8 cellular contexts compared by ENCODE assay signal in the genomic region with DNA sequence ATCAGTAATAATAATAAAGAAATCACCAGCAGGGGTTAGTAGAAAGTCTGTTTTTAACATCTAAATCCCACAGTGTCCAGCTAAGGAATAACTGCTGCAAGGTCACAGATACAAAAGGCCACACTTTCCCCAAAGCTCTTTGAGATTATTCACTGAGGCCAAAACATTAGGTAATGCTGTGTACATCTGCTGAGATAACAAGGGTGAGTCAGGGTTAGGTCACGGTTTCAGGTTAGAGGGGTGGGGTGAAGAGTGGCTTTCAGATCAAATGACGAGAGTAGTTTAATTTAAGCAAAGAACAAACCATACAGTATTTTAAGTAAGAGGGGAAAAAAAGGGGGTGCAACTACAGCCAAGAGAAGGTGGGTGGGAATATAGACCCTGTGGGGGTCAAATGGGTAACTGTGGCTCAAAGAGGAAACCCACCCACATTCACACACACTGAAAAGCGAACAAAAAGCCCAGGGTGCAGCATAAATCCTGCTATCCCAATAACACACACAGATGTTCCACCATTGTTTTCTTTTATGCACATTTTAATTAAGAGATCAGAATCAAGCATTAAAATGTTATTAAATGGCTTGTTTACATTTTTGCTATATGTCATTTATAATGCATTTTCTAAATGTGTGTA.
DNase-seq lines count a peak whose midpoint lies in the region; ATAC-seq, FAIRE-seq and TF ChIP-seq lines count a peak whose summit lies in the region.

No MANE protein-coding gene starts in this region.

- H3K4me3 ChIP-seq in HUES48 (ENCODE audit: low read depth, low read length): no peak overlapping the region
- no peak overlapping the region for H3K4me3 ChIP-seq in bronchial epithelial cell (ENCODE audit: low read depth, low read length)
- no peak overlapping the region for H3K4me3 ChIP-seq in gastrocnemius medialis
- no peak overlapping the region for H3K4me3 ChIP-seq in Karpas-422 (ENCODE audit: low read length)

- no peak overlapping the region for H3K27ac Mint-ChIP-seq in activated naive CD4-positive, alpha-beta T cell treated with anti-CD3 and anti-CD28 coated beads, Interleukin-2, amount 10 ng/mL, durations not matched to agents 7 days and 5 days

- H3K9me2 ChIP-seq in Karpas-422 (replicated peaks; ENCODE audit: insufficient read depth, low read length): no peaks in the 10 kb centered on the region

- CTCF ChIA-PET in activated naive CD4-positive, alpha-beta T cell treated with anti-CD3 and anti-CD28 coated beads, Interleukin-2, amount 10 ng/mL, durations not matched to agents 7 days and 5 days (lab: Charles Lee): no interaction called here

- no peak for FAIRE-seq in bronchial epithelial cell (lab: Jason Lieb, UNC)

- intact Hi-C loops in gastrocnemius medialis (cut with DNase I; ENCODE audit: low total_unique reads): no loop called here

- H3K27me3 Mint-ChIP-seq in activated naive CD4-positive, alpha-beta T cell treated with anti-CD3 and anti-CD28 coated beads, Interleukin-2, amount 10 ng/mL, durations not matched to agents 7 days and 5 days: no peaks in the 10 kb centered on the region

- H3K36me3 ChIP-seq in HUES48 (ENCODE audit: control insufficient read depth, insufficient read depth, low read length) (no peaks in the 10 kb centered on the region), bronchial epithelial cell (ENCODE audit: control insufficient read depth, insufficient read depth, low read length) (no peaks in the 10 kb centered on the region), gastrocnemius medialis (no peaks in the 10 kb centered on the region), Karpas-422 (ENCODE audit: insufficient read depth, low read length) (no peaks in the 10 kb centered on the region)

- H3K9me3 Mint-ChIP-seq in activated naive CD4-positive, alpha-beta T cell treated with anti-CD3 and anti-CD28 coated beads, Interleukin-2, amount 10 ng/mL, durations not matched to agents 7 days and 5 days: no peaks in the 10 kb centered on the region

- DNase-seq in activated naive CD4-positive, alpha-beta T cell treated with Interleukin-2 at 50 U/mL for 16 hours: peak; percentile 17
- DNase-seq in activated naive CD4-positive, alpha-beta T cell treated with anti-CD3 and anti-CD28 coated beads, Interleukin-2, amount 10 ng/mL, durations not matched to agents 7 days and 5 days: no peak
- peak; percentile 97 for DNase-seq in bronchial epithelial cell (ENCODE audit: low read depth)
- peak; percentile 28 to 37 for DNase-seq in gastrocnemius medialis
- no peak for DNase-seq in DMS79 (lab: John Stamatoyannopoulos, UW)
- no peak for DNase-seq in NCI-H748 (lab: John Stamatoyannopoulos, UW; ENCODE audit: unreplicated experiment)
- DNase-seq in Karpas-422: no peak

- peak; percentile 88 to 94 for ATAC-seq in gastrocnemius medialis

- H3K27me3 ChIP-seq in HUES48 (ENCODE audit: control insufficient read depth, insufficient read depth, low read length) (no peaks in the 10 kb centered on the region), bronchial epithelial cell (ENCODE audit: control insufficient read depth, insufficient read depth, low read length) (no peaks in the 10 kb centered on the region), gastrocnemius medialis (no peaks in the 10 kb centered on the region), Karpas-422 (ENCODE audit: low read length) (no peaks in the 10 kb centered on the region)

- H2AFZ ChIP-seq in Karpas-422 (ENCODE audit: low read length): no peak overlapping the region

- no peaks in the 10 kb centered on the region for H3K4me1 Mint-ChIP-seq in activated naive CD4-positive, alpha-beta T cell treated with anti-CD3 and anti-CD28 coated beads, Interleukin-2, amount 10 ng/mL, durations not matched to agents 7 days and 5 days

- H3K36me3 Mint-ChIP-seq in activated naive CD4-positive, alpha-beta T cell treated with anti-CD3 and anti-CD28 coated beads, Interleukin-2, amount 10 ng/mL, durations not matched to agents 7 days and 5 days: no peaks in the 10 kb centered on the region

- H3K9me3 ChIP-seq in HUES48 (ENCODE audit: control insufficient read depth, insufficient read depth, low read length) (no peaks in the 10 kb centered on the region), gastrocnemius medialis (no peaks in the 10 kb centered on the region), Karpas-422 (ENCODE audit: low read length) (no peaks in the 10 kb centered on the region)

- TF ChIP-seq CTCF in bronchial epithelial cell (IDR thresholded peaks at IDR 0.05; ENCODE audit: insufficient read depth, low read length, severe bottlenecking) (no peak), gastrocnemius medialis (IDR thresholded peaks at IDR 0.05 in 4 of 5, conservative IDR thresholded peaks at IDR 0.05 in 1 of 5) (no peak)

- H3K27ac ChIP-seq in HUES48 (ENCODE audit: low read depth, low read length) (peak overlapping the region; percentile 75), gastrocnemius medialis (peak overlapping the region; percentile 1 to 65 (median 30)), Karpas-422 (ENCODE audit: low read length) (no peak overlapping the region)

- H3K9ac ChIP-seq in HUES48 (ENCODE audit: low read depth, low read length) (no peak overlapping the region), Karpas-422 (ENCODE audit: low read length) (no peak overlapping the region)

- H3K4me2 ChIP-seq in Karpas-422 (ENCODE audit: low read depth, low read length, poor library complexity, severe bottlenecking): no peak overlapping the region

- H3K79me2 ChIP-seq in Karpas-422 (ENCODE audit: low read length): no peaks in the 10 kb centered on the region

- peaks cover 19% of the 10 kb centered on the region for H3K4me1 ChIP-seq in HUES48 (ENCODE audit: control insufficient read depth, insufficient read depth, low read length)
- peaks cover 48 to 72% of the 10 kb centered on the region in 2 donors for H3K4me1 ChIP-seq in gastrocnemius medialis
- H3K4me1 ChIP-seq in Karpas-422 (ENCODE audit: low read length): no peaks in the 10 kb centered on the region

- in situ Hi-C loops in gastrocnemius medialis (cut with MboI; ENCODE audit: low sequenced_read_pairs in 4 of 4): no loop called here

- TF ChIP-seq POLR2A in gastrocnemius medialis (IDR thresholded peaks at IDR 0.05): no peak

- no peaks in the 10 kb centered on the region for H4K20me1 ChIP-seq in Karpas-422 (ENCODE audit: insufficient read depth, low read depth, low read length)

- no peak overlapping the region for H3K4me3 Mint-ChIP-seq in activated naive CD4-positive, alpha-beta T cell treated with anti-CD3 and anti-CD28 coated beads, Interleukin-2, amount 10 ng/mL, durations not matched to agents 7 days and 5 days

Comparison
In these comparisons a context has a peak if more than half of its experiments do, and no peak if none do; other contexts are left out.
1. DNase-seq: peak in activated naive CD4-positive, alpha-beta T cell treated with Interleukin-2 at 50 U/mL for 16 hours (single experiment), bronchial epithelial cell (single experiment) and gastrocnemius medialis (2 of 2); none in activated naive CD4-positive, alpha-beta T cell treated with anti-CD3 and anti-CD28 coated beads, Interleukin-2, amount 10 ng/mL, durations not matched to agents 7 days and 5 days (single experiment), DMS79 (single experiment), NCI-H748 (single experiment) and Karpas-422 (single experiment).